Comparison of ENCODE assay signal across 21 cellular contexts in genomic region chr5:143730112-143730801, GRCh38.
"Had no signal": no experiment of that assay in that cellular context is flagged by ENCODE, and none has a peak within 500 bp of the region (broad histone marks: within the 10 kb centered on the region; RNA-seq: fewer than 3 reads in every experiment).

No MANE protein-coding gene starts in this region.

- ATAC-seq: left lung; mucosa of descending colon; natural killer cell treated with Interleukin-12 subunit alpha and Interleukin-12 subunit beta and Interleukin-15 and Interleukin-18, amount 100 ng/mL, for 72 hours; stimulated activated memory B cell treated with anti-CD40 and anti-IgM and Interleukin-4, amounts not matched to agents 10 μg/mL and 1 μg/mL and 100 μg/mL, for 72 hours; upper lobe of right lung had no signal

- H3K27me3 ChIP-seq: left lung, neutrophil, spleen, tibial nerve, upper lobe of right lung, uterus had no signal

- H3K4me1 ChIP-seq: left lung, parathyroid adenoma, spleen, tibial nerve, upper lobe of right lung, uterus had no signal

- H3K27ac ChIP-seq: dorsolateral prefrontal cortex, left lung, neutrophil, parathyroid adenoma, skin epidermis, spleen, thoracic aorta, tibial nerve, upper lobe of right lung, uterus had no signal

- H3K4me3 Mint-ChIP-seq: memory B cell; naive B cell; natural killer cell treated with Interleukin-12 subunit alpha and Interleukin-12 subunit beta and Interleukin-15 and Interleukin-18, amount 100 ng/mL, for 72 hours; neural crest cell; stimulated activated memory B cell treated with anti-CD40 and anti-IgM and Interleukin-4, amounts not matched to agents 10 μg/mL and 1 μg/mL and 100 μg/mL, for 72 hours; stimulated activated naive CD8-positive, alpha-beta T cell treated with anti-CD3 and anti-CD28 coated beads, Interleukin-15, Interleukin-2, amounts not matched to agents 100 ng/mL and 50 ng/mL, for 24 hours had no signal

- H3K27me3 Mint-ChIP-seq: naive B cell, progenitor cell of endocrine pancreas had no signal

- H3K9me3 Mint-ChIP-seq: memory B cell; stimulated activated memory B cell treated with anti-CD40 and anti-IgM and Interleukin-4, amounts not matched to agents 10 μg/mL and 1 μg/mL and 100 μg/mL, for 72 hours; stimulated activated naive CD8-positive, alpha-beta T cell treated with anti-CD3 and anti-CD28 coated beads, Interleukin-15, Interleukin-2, amounts not matched to agents 100 ng/mL and 50 ng/mL, for 24 hours had no signal

- H3K4me1 Mint-ChIP-seq: memory B cell; naive B cell; stimulated activated memory B cell treated with anti-CD40 and anti-IgM and Interleukin-4, amounts not matched to agents 10 μg/mL and 1 μg/mL and 100 μg/mL, for 72 hours had no signal

- H3K36me3 ChIP-seq: left lung, neutrophil, spleen, thoracic aorta, tibial nerve, upper lobe of right lung, uterus had no signal

- H3K9me3 ChIP-seq: left lung, mucosa of descending colon, neutrophil, thoracic aorta, upper lobe of right lung, uterus had no signal

- H3K27ac Mint-ChIP-seq: memory B cell; naive B cell; progenitor cell of endocrine pancreas; stimulated activated memory B cell treated with anti-CD40 and anti-IgM and Interleukin-4, amounts not matched to agents 10 μg/mL and 1 μg/mL and 100 μg/mL, for 72 hours; stimulated activated naive CD8-positive, alpha-beta T cell treated with anti-CD3 and anti-CD28 coated beads, Interleukin-15, Interleukin-2, amounts not matched to agents 100 ng/mL and 50 ng/mL, for 24 hours had no signal

- H3K4me3 ChIP-seq: dorsolateral prefrontal cortex, left lung, lung, mucosa of descending colon, skin epidermis, spleen, thoracic aorta, tibial nerve, upper lobe of right lung, uterus had no signal

- DNase-seq: dorsolateral prefrontal cortex; effector CD4-positive, alpha-beta T cell; left lung; mucosa of descending colon; naive B cell; spleen; stimulated activated CD4-positive, alpha-beta T cell treated with anti-CD3 and anti-CD28 coated beads, Interleukin-4, amount 100 ng/mL, for 4 hours; upper lobe of right lung; uterus had no signal
